In the genomic region with DNA sequence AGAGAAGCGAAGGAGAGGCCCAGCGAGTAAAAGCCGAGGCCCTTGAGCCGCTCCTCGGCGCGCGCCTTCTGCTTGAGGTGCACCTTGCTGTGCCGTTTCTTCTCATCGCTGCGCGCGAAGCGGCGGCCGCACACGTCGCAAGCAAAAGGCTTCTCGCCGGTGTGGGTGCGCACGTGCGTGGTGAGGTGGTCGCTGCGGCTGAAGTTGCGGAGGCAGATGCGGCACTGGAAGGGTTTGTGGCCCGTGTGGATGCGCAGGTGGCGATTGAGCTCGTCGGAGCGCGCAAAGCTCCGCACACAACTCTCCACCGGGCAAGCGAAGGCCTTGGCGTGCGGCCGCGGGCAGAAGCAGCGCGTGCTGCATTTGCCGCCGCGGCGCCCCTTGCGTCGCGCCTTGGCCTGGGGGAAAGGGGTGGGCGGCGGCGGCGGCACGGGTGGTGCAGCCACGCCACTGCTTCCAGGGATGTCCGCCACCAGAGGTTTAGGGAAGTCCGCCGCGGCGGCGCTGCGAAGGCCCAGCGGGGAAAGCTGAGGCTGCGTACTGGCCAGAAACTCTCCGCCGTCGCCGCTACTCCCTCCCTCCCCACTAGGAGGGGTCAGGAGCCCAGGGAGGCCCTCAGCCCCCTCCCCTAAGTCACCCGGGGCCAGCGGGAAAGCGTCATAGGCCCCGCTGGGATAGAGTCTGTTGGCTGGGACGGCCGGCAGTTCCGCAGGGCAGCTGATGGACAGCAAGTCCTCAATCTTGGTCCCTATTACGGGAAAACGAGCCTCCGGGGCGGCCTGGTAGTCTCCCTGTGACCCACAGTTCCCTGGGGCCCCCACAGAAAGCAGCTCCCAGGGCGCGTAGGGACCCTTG, we compare ENCODE assay signal across 8 cellular contexts. TPM values are rescaled to one million over a fixed set of nuclear protein-coding genes. Genes with fewer than 3 reads are reported as not detected.
DNase-seq lines count a peak whose midpoint lies in the region; ATAC-seq, FAIRE-seq and TF ChIP-seq lines count a peak whose summit lies in the region.

No MANE protein-coding gene starts in this region.

- H3K27ac ChIP-seq in A549 (no peak overlapping the region), transverse colon (no peak overlapping the region)

- ATAC-seq in A549 (peak; percentile 30 to 59), HG03460 (IDR thresholded peaks at IDR 0.05; ENCODE audit: unreplicated experiment) (no peak)

- intact Hi-C loops in transverse colon (cut with DNase I; ENCODE audit: low total_unique reads), result no loop called here

- in situ Hi-C loops in transverse colon (cut with MboI; ENCODE audit: low pct_ligation_motif_present in 1 of 4, low pct_unique_long_range_greater_than_20kb in 1 of 4, low sequenced_read_pairs in 3 of 4), result no loop called here

- TF ChIP-seq POLR2A in A549 (IDR thresholded peaks at IDR 0.05; ENCODE audit: low read length) (no peak), transverse colon (IDR thresholded peaks at IDR 0.05) (no peak)

- DNase-seq in A549 (ENCODE audit: low read depth in 1 of 2, low spot score in 1 of 2), result peak; percentile 46 to 49
- DNase-seq in activated T-cell treated with anti-CD3 and anti-CD28 coated beads, Interleukin-2, amount 50 U/mL, for 48 hours, result peak; percentile 25 to 39
- peak; percentile 80 for DNase-seq in islet precursor cell
- DNase-seq in transverse colon, result no peak
- DNase-seq in GDM1 (lab: John Stamatoyannopoulos, UW), result no peak
- no peak for DNase-seq in NCI-H446 treated with DMSO at 0.1 percent for 48 hours (lab: John Stamatoyannopoulos, UW)

- no peak for TF ChIP-seq RAD21 in A549 (conservative IDR thresholded peaks at IDR 0.05 in 1 of 2, IDR thresholded peaks at IDR 0.05 in 1 of 2)

- CTCF ChIA-PET in A549 (lab: Yijun Ruan, JAX), result interaction anchor here (0.6 to 8.9 kb wide), 16 partner anchors 8 to 314 kb away, joined by 3 to 107 read pairs (median 10); a partner anchor contains a TSS

- WGBS in A549 (ENCODE audit: missing lambda C conversion rate), result 34% methylated on average over 69 of the region's 82 CpGs
- 0 to 6% methylated on average over 7 to 58 of the region's 82 CpGs for WGBS in transverse colon (ENCODE audit: low coverage in 1 of 2), 2 donors

- H3K4me1 ChIP-seq in A549 (peaks cover 18% of the 10 kb centered on the region; the same call in 2 of the 3 replicates), transverse colon (peaks cover 2 to 27% (median 17%) of the 10 kb centered on the region in 4 donors)

- H3K9me3 ChIP-seq in A549 (peaks cover 5% of the 10 kb centered on the region; the same call in 2 of the 3 replicates), transverse colon (no peaks in the 10 kb centered on the region)

- H3K27me3 ChIP-seq in transverse colon, result peaks cover 69% of the 10 kb centered on the region

- TF ChIP-seq CTCF in A549 (IDR thresholded peaks at IDR 0.05) (no peak), GM12873 (IDR thresholded peaks at IDR 0.05; ENCODE audit: insufficient read depth, low read depth, low read length, missing control alignments) (peak; percentile 16), transverse colon (IDR thresholded peaks at IDR 0.05) (no peak)

- H3K4me3 ChIP-seq in A549 (peak overlapping the region; percentile 58), transverse colon (peak overlapping the region in 2 of 4 donors; percentile 6 to 34)

- H3K4me2 ChIP-seq in A549, result peak overlapping the region; percentile 95

- TF ChIP-seq EP300 in A549 (IDR thresholded peaks at IDR 0.05), result no peak
- no peak for TF ChIP-seq EP300 in transverse colon (IDR thresholded peaks at IDR 0.05; ENCODE audit: low read depth)

- no peak for FAIRE-seq in A549 (lab: Jason Lieb, UNC)

- no peaks in the 10 kb centered on the region for H3K36me3 ChIP-seq in transverse colon

- POLR2A ChIA-PET in A549 (lab: Yijun Ruan, JAX), result no interaction called here

TF ChIP-seq in A549, 52 proteins besides CTCF, POLR2A, EP300 and RAD21:
- no peak for TF ChIP-seq JUN (IDR thresholded peaks at IDR 0.05)
- no peak for TF ChIP-seq MAFK (IDR thresholded peaks at IDR 0.05; ENCODE audit: partially characterized antibody)
- TF ChIP-seq, protein P1, sequence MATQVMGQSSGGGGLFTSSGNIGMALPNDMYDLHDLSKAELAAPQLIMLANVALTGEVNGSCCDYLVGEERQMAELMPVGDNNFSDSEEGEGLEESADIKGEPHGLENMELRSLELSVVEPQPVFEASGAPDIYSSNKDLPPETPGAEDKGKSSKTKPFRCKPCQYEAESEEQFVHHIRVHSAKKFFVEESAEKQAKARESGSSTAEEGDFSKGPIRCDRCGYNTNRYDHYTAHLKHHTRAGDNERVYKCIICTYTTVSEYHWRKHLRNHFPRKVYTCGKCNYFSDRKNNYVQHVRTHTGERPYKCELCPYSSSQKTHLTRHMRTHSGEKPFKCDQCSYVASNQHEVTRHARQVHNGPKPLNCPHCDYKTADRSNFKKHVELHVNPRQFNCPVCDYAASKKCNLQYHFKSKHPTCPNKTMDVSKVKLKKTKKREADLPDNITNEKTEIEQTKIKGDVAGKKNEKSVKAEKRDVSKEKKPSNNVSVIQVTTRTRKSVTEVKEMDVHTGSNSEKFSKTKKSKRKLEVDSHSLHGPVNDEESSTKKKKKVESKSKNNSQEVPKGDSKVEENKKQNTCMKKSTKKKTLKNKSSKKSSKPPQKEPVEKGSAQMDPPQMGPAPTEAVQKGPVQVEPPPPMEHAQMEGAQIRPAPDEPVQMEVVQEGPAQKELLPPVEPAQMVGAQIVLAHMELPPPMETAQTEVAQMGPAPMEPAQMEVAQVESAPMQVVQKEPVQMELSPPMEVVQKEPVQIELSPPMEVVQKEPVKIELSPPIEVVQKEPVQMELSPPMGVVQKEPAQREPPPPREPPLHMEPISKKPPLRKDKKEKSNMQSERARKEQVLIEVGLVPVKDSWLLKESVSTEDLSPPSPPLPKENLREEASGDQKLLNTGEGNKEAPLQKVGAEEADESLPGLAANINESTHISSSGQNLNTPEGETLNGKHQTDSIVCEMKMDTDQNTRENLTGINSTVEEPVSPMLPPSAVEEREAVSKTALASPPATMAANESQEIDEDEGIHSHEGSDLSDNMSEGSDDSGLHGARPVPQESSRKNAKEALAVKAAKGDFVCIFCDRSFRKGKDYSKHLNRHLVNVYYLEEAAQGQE (IDR thresholded peaks at IDR 0.05), result peak; percentile 30; the same call in 1 of the 2 replicates
- TF ChIP-seq, protein P2, sequence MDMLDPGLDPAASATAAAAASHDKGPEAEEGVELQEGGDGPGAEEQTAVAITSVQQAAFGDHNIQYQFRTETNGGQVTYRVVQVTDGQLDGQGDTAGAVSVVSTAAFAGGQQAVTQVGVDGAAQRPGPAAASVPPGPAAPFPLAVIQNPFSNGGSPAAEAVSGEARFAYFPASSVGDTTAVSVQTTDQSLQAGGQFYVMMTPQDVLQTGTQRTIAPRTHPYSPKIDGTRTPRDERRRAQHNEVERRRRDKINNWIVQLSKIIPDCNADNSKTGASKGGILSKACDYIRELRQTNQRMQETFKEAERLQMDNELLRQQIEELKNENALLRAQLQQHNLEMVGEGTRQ (IDR thresholded peaks at IDR 0.05), result no peak
- TF ChIP-seq CBX8 (IDR thresholded peaks at IDR 0.05), result no peak

RNA-seq across cellular contexts. Expression of a gene that starts 1.7 kb away (rescaled TPM):
- polyA plus RNA-seq in A549 (2011; rRNA removed) (0.03 TPM in 1 of 2 replicates, not detected in the other), A549 (2017; fragmentation: RNase III; extraction: RNeasy Plus Mini Kit Qiagen cat#74134 plus additional on column Dnase treatment) (not detected in 3 replicates)
- 0.05 and 0.12 TPM in 2 replicates for polyA plus RNA-seq in A549 (2012; cell fraction: cytosol; rRNA removed)
- 0.18 and 0.26 TPM in 2 replicates for polyA plus RNA-seq in A549 (2012; cell fraction: nucleus; rRNA removed)
- polyA minus RNA-seq in A549 (2011; rRNA and poly(A)+ RNA removed), result 0.10 TPM in 1 of 2 replicates, not detected in the other
- not detected for total RNA-seq in transverse colon

RNA-seq across cellular contexts. Expression of a gene that starts 7.4 kb away (rescaled TPM):
- 3.2 and 4.8 TPM in 2 replicates for polyA plus RNA-seq in A549 (2011; rRNA removed)
- 2.9 and 4.4 TPM in 2 replicates for polyA plus RNA-seq in A549 (2012; cell fraction: cytosol; rRNA removed)
- 12.7 and 13.0 TPM in 2 replicates for polyA plus RNA-seq in A549 (2012; cell fraction: nucleus; rRNA removed)
- 5.0 to 7.0 TPM (median 6.4 TPM) in 3 replicates for polyA plus RNA-seq in A549 (2017; fragmentation: RNase III; extraction: RNeasy Plus Mini Kit Qiagen cat#74134 plus additional on column Dnase treatment)
- polyA minus RNA-seq in A549 (2011; rRNA and poly(A)+ RNA removed), result 4.7 and 5.1 TPM in 2 replicates
- total RNA-seq in transverse colon, result 1 to 10 TPM; 1.4 to 10.0 (median 5.7) TPM

RNA-seq across cellular contexts. Expression of a gene that starts 57.6 kb away (rescaled TPM):
- 685 and 775 TPM in 2 replicates for polyA plus RNA-seq in A549 (2011; rRNA removed)
- 758 and 765 TPM in 2 replicates for polyA plus RNA-seq in A549 (2012; cell fraction: cytosol; rRNA removed)
- 705 and 733 TPM in 2 replicates for polyA plus RNA-seq in A549 (2012; cell fraction: nucleus; rRNA removed)
- polyA plus RNA-seq in A549 (2017; fragmentation: RNase III; extraction: RNeasy Plus Mini Kit Qiagen cat#74134 plus additional on column Dnase treatment), result 750 to 850 TPM (median 838 TPM) in 3 replicates
- polyA minus RNA-seq in A549 (2011; rRNA and poly(A)+ RNA removed), result 729 and 802 TPM in 2 replicates
- total RNA-seq in transverse colon, result 100 to 1,000 TPM in 3 of 4 donors, 10 to 100 TPM in 1; 87.9 to 171 (median 116) TPM

RNA-seq across cellular contexts. Expression of a gene that starts 58.6 kb away (rescaled TPM):
- 9.5 and 11.2 TPM in 2 replicates for polyA plus RNA-seq in A549 (2011; rRNA removed)
- 19.3 and 26.0 TPM in 2 replicates for polyA plus RNA-seq in A549 (2012; cell fraction: cytosol; rRNA removed)
- 11.1 and 12.5 TPM in 2 replicates for polyA plus RNA-seq in A549 (2012; cell fraction: nucleus; rRNA removed)
- polyA plus RNA-seq in A549 (2017; fragmentation: RNase III; extraction: RNeasy Plus Mini Kit Qiagen cat#74134 plus additional on column Dnase treatment), result 12.1 to 13.9 TPM (median 12.4 TPM) in 3 replicates
- polyA minus RNA-seq in A549 (2011; rRNA and poly(A)+ RNA removed), result 12.2 and 14.2 TPM in 2 replicates
- 10 to 100 TPM; 44.3 to 77.1 (median 61.8) TPM for total RNA-seq in transverse colon

Comparison
In these comparisons a context has a peak if more than half of its experiments do, and no peak if none do; other contexts are left out.
1. DNase-seq: peak in A549 (2 of 2), activated T-cell treated with anti-CD3 and anti-CD28 coated beads, Interleukin-2, amount 50 U/mL, for 48 hours (2 of 2) and islet precursor cell (single experiment); none in transverse colon (single experiment), GDM1 (single experiment) and NCI-H446 treated with DMSO at 0.1 percent for 48 hours (single experiment).